20 cellular contexts compared by ENCODE assay signal in genomic region chr11:8346157-8346755, GRCh38.
"Had no signal": no experiment of that assay in that cellular context is flagged by ENCODE, and none has a peak within 500 bp of the region (broad histone marks: within the 10 kb centered on the region; RNA-seq: fewer than 3 reads in every experiment).

No MANE protein-coding gene starts in this region.

- H3K9me3 ChIP-seq: SK-N-SH had no signal

- DNase-seq: KBM-7, MV-4-11, NCI-H1048, NCI-H1105, NCI-H1417, NCI-H1436 treated with DMSO at 0.1 percent for 48 hours, NCI-H1694, NCI-H1930, NCI-H2081, NCI-H2171, NCI-H226, NCI-H446, NCI-H510A, NCI-H524 treated with DMSO at 0.1 percent for 48 hours, NCI-H69, NCI-H774, PC-3, SHP77, SK-N-SH had no signal

- H3K9ac ChIP-seq: SK-N-SH had no signal

- H3K4me2 ChIP-seq: SK-N-SH had no signal

- H3K27ac ChIP-seq: RWPE1 had no signal
